8 cellular contexts compared by ENCODE assay signal in the genomic region with DNA sequence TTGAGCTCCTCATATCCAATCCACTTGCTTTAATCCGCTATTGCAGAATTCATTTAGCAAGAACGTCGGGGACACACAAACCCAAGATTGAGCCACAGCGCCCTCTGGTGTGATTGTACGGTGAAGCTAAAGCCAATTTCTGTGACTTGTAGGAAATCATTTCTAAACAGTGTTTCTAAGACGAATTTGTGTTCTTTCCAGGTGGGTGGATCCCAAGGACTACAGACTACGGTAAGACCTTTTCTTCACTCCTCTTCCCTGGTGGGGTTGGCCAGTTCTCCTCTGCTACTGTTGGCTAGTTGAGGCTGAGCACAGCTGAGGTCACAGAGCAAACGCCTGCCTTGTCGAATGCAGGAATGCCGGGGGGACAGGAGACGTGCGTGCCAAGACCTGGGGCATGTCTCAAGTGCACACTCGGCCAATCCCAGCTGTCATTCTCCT. TPM values are rescaled to one million over a fixed set of nuclear protein-coding genes. Genes with fewer than 3 reads are reported as not detected.
DNase-seq lines count a peak whose midpoint lies in the region; ATAC-seq, FAIRE-seq and TF ChIP-seq lines count a peak whose summit lies in the region.

No MANE protein-coding gene starts in this region.

- intact Hi-C loops in activated CD8-positive, alpha-beta T cell treated with anti-CD3 and anti-CD28 coated beads for 36 hours (cut with micrococcal nuclease), result loop anchor here (2.0 to 10.0 kb wide), 3 partner anchors 111 to 267 kb away; partner anchors contain the start of gene ARMS2

- no peaks in the 10 kb centered on the region for H3K36me3 Mint-ChIP-seq in activated CD8-positive, alpha-beta T cell treated with anti-CD3 and anti-CD28 coated beads for 36 hours (ENCODE audit: low read depth)
- H3K36me3 Mint-ChIP-seq in mesothelial cell of epicardium, result no peaks in the 10 kb centered on the region

- ATAC-seq in activated CD8-positive, alpha-beta T cell treated with anti-CD3 and anti-CD28 coated beads for 36 hours, result peak; percentile 34
- no peak for ATAC-seq in HG03460 (IDR thresholded peaks at IDR 0.05; ENCODE audit: unreplicated experiment)

- no peak overlapping the region for H3K4me3 Mint-ChIP-seq in activated CD8-positive, alpha-beta T cell treated with anti-CD3 and anti-CD28 coated beads for 36 hours
- H3K4me3 Mint-ChIP-seq in mesothelial cell of epicardium, result no peak overlapping the region

- POLR2A ChIA-PET in activated CD8-positive, alpha-beta T cell treated with anti-CD3 and anti-CD28 coated beads for 36 hours (lab: Charles Lee), result interaction anchor here (1.0 kb wide), 1 partner anchor 50 kb away, joined by 3 read pairs; no protein-coding TSS in a partner anchor

- no peaks in the 10 kb centered on the region for H3K36me3 ChIP-seq in endocrine pancreas (ENCODE audit: control insufficient read depth, insufficient read depth, low read length)

- peak; percentile 78 for TF ChIP-seq CTCF in activated CD8-positive, alpha-beta T cell treated with anti-CD3 and anti-CD28 coated beads for 36 hours (IDR thresholded peaks at IDR 0.05)
- TF ChIP-seq CTCF in mesothelial cell of epicardium (IDR thresholded peaks at IDR 0.05; ENCODE audit: unreplicated experiment), result peak; percentile 73

- H3K27me3 ChIP-seq in endocrine pancreas (ENCODE audit: control insufficient read depth, insufficient read depth, low read length), result no peaks in the 10 kb centered on the region

- peak; percentile 67 for DNase-seq in AG08396 (ENCODE audit: low spot score)
- peak; percentile 33 for DNase-seq in H54 (ENCODE audit: insufficient read length, low spot score)
- peak; percentile 64 for DNase-seq in NCI-H69 (lab: John Stamatoyannopoulos, UW)
- DNase-seq in activated CD8-positive, alpha-beta T cell treated with anti-CD3 and anti-CD28 coated beads for 36 hours, result peak; percentile 87
- DNase-seq in mesothelial cell of epicardium (ENCODE audit: low spot score in 2 of 2, unreplicated experiment in 2 of 2), result peak; percentile 56 to 86
- DNase-seq in stimulated activated CD8-positive, alpha-beta memory T cell treated with anti-CD3 and anti-CD28 coated beads, Interleukin-15, amount 100 ng/mL, for 48 hours (ENCODE audit: low read depth in 2 of 2), result peak; percentile 33 to 52

- H3K9ac ChIP-seq in endocrine pancreas (ENCODE audit: control insufficient read depth, insufficient read depth, low read length), result no peak overlapping the region

- H3K9me3 ChIP-seq in endocrine pancreas (ENCODE audit: control insufficient read depth, low read length), result no peaks in the 10 kb centered on the region

- no peak overlapping the region for H3K27ac Mint-ChIP-seq in activated CD8-positive, alpha-beta T cell treated with anti-CD3 and anti-CD28 coated beads for 36 hours
- no peak overlapping the region for H3K27ac Mint-ChIP-seq in mesothelial cell of epicardium

- FAIRE-seq in H54 (lab: Jason Lieb, UNC), result peak; percentile 69

- peaks cover 29% of the 10 kb centered on the region for H3K27me3 Mint-ChIP-seq in activated CD8-positive, alpha-beta T cell treated with anti-CD3 and anti-CD28 coated beads for 36 hours
- H3K27me3 Mint-ChIP-seq in mesothelial cell of epicardium (ENCODE audit: low read depth), result peaks cover 68% of the 10 kb centered on the region

- no peaks in the 10 kb centered on the region for H3K4me1 ChIP-seq in endocrine pancreas (ENCODE audit: control insufficient read depth, insufficient read depth, low read length)

- TF ChIP-seq POLR2A in H54 (IDR thresholded peaks at IDR 0.05; ENCODE audit: low read depth, low read length), result no peak

- H3K4me3 ChIP-seq in endocrine pancreas (ENCODE audit: control insufficient read depth, insufficient read depth, low read length), result peak overlapping the region; percentile 33

- no peaks in the 10 kb centered on the region for H3K9me3 Mint-ChIP-seq in activated CD8-positive, alpha-beta T cell treated with anti-CD3 and anti-CD28 coated beads for 36 hours
- no peaks in the 10 kb centered on the region for H3K9me3 Mint-ChIP-seq in mesothelial cell of epicardium

- peaks cover 7% of the 10 kb centered on the region for H3K4me1 Mint-ChIP-seq in activated CD8-positive, alpha-beta T cell treated with anti-CD3 and anti-CD28 coated beads for 36 hours (ENCODE audit: low read depth)
- H3K4me1 Mint-ChIP-seq in mesothelial cell of epicardium, result peaks cover 12% of the 10 kb centered on the region

- CTCF ChIA-PET in activated CD8-positive, alpha-beta T cell treated with anti-CD3 and anti-CD28 coated beads for 36 hours (lab: Charles Lee), result interaction anchor here (0.6 to 5.8 kb wide), 69 partner anchors 8 to 892 kb away, joined by 3 to 62 read pairs (median 4); partner anchors contain the start of gene ARMS2

RNA-seq across cellular contexts. Expression of gene DMBT1, which starts 5.2 kb away (rescaled TPM):
- total RNA-seq in activated CD8-positive, alpha-beta T cell treated with anti-CD3 and anti-CD28 coated beads for 36 hours, result not detected
- total RNA-seq in mesothelial cell of epicardium, result 0.05 TPM in 1 of 3 replicates, not detected in the others

Comparison
In these comparisons a context has a peak if more than half of its experiments do, and no peak if none do; other contexts are left out.
1. DNase-seq: peak in every context shown above with its lines; median percentile 87 in activated CD8-positive, alpha-beta T cell treated with anti-CD3 and anti-CD28 coated beads for 36 hours; 71 in mesothelial cell of epicardium; 67 in AG08396; 64 in NCI-H69; 42 in stimulated activated CD8-positive, alpha-beta memory T cell treated with anti-CD3 and anti-CD28 coated beads, Interleukin-15, amount 100 ng/mL, for 48 hours; 33 in H54.